ENCODE assay signal across 7 cellular contexts in the genomic region with DNA sequence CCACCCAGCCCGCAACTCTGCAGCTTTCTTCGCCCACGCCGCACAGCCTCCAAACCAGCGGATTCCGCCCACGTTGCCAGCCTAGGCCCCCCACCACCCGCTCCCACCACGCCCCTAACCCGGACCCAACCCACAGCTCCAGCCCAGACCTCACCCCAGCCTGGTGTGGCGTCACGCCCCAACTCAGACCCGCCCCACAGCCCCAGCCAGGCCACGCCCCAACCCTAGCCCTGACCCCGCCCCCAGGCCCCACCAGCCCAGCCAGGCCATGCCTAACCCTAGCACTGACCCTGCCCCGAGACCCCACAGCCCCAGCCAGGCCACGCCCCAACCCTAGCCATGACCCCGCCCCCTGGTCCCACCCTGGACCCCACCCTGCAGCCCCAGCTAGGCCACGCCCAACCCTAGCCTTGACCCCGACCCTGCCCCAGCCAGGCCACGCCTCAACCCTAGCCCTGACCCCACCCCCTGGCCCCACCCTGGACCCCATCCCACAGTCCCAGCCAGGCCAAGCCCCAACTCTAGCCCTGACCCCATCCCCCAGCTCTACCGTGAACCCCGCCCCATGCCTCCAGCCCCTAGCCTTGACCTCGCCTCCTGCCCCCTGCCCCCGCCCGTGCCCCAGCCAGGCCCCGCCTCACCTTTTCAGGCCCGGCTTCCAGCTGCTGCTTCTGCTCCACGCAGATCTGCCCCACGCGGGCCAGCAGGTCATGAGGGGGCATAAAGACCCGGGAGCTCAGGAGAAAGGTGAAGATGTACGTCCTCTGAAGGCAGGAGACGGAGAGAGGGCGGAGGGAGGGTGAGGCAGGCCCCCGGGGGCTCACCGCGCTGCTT.
DNase-seq lines count a peak whose midpoint lies in the region; ATAC-seq lines count a peak whose summit lies in the region.

No MANE protein-coding gene starts in this region.

- peaks cover 0 to 4% (median 0%) of the 10 kb centered on the region in 3 donors for H3K36me3 Mint-ChIP-seq in immature natural killer cell

- no peaks in the 10 kb centered on the region for H3K9me3 Mint-ChIP-seq in immature natural killer cell

- ATAC-seq in GM19043 (IDR thresholded peaks at IDR 0.05; ENCODE audit: low read depth, unreplicated experiment) (peak; percentile 30), HG03095 (IDR thresholded peaks at IDR 0.05; ENCODE audit: unreplicated experiment) (no peak)

- no peak overlapping the region for H3K27ac Mint-ChIP-seq in immature natural killer cell

- DNase-seq in NCI-H774 (lab: John Stamatoyannopoulos, UW), result peak; percentile 30
- peak; percentile 31 for DNase-seq in astrocyte of the hippocampus (ENCODE audit: low read depth, low spot score)
- peak; percentile 19 to 34 (median 23) for DNase-seq in immature natural killer cell
- peak; percentile 75 for DNase-seq in stimulated activated CD8-positive, alpha-beta memory T cell treated with anti-CD3 and anti-CD28 coated beads, Interleukin-4, amount 100 ng/mL, for 48 hours
- no peak for DNase-seq in cerebellar cortex (ENCODE audit: low spot score)

- no peaks in the 10 kb centered on the region for H3K27me3 Mint-ChIP-seq in immature natural killer cell (ENCODE audit: low read depth in 3 of 3)

- peak overlapping the region in 4 of 5 donors; percentile 80 to 85 (median 83) for H3K4me3 Mint-ChIP-seq in immature natural killer cell

- H3K4me1 Mint-ChIP-seq in immature natural killer cell, result peaks cover 7 to 12% of the 10 kb centered on the region in 2 donors
